ENCODE assay signal across 9 cellular contexts in genomic region chr19:42284066-42284501, GRCh38. TPM values are rescaled to one million over a fixed set of nuclear protein-coding genes. Genes with fewer than 3 reads are reported as not detected.
A peak's percentile ranks its signal among the peaks of the same experiment; 100 is the strongest.
DNase-seq lines count a peak whose midpoint lies in the region; ATAC-seq and TF ChIP-seq lines count a peak whose summit lies in the region.
"Had no signal": no experiment of that assay in that cellular context is flagged by ENCODE, and none has a peak within 500 bp of the region (broad histone marks: within the 10 kb centered on the region; RNA-seq: fewer than 3 reads in every experiment).

No MANE protein-coding gene starts in this region.

- ATAC-seq in GM18867 (IDR thresholded peaks at IDR 0.05; ENCODE audit: unreplicated experiment) (peak; percentile 35), HG03066 (IDR thresholded peaks at IDR 0.05; ENCODE audit: low read depth, unreplicated experiment) (peak; percentile 23), esophagus mucosa (peak; percentile 48)
- ATAC-seq in activated CD8-positive, alpha-beta T cell treated with anti-CD3 and anti-CD28 coated beads, Interleukin-2, amount 10 ng/mL, durations not matched to agents 7 days and 5 days = peak; percentile 40
- peak; percentile 69 for ATAC-seq in naive thymus-derived CD4-positive, alpha-beta T cell
- ATAC-seq in stimulated activated naive CD8-positive, alpha-beta T cell treated with anti-CD3 and anti-CD28 coated beads, Interleukin-15, Interleukin-2, amounts not matched to agents 100 U/mL and 50 U/mL, for 24 hours = peak; percentile 6

- H3K36me3 Mint-ChIP-seq in activated CD8-positive, alpha-beta T cell treated with anti-CD3 and anti-CD28 coated beads, Interleukin-2, amount 10 ng/mL, durations not matched to agents 7 days and 5 days (ENCODE audit: low read depth) = peaks cover 14% of the 10 kb centered on the region
- peaks cover 0 to 4% (median 0%) of the 10 kb centered on the region in 5 donors for H3K36me3 Mint-ChIP-seq in naive thymus-derived CD4-positive, alpha-beta T cell

- DNase-seq in BJ (ENCODE audit: low read depth) (no peak), NCI-H446 treated with DMSO at 0.1 percent for 48 hours (lab: John Stamatoyannopoulos, UW) (peak; percentile 60)
- DNase-seq in activated CD8-positive, alpha-beta T cell treated with anti-CD3 and anti-CD28 coated beads, Interleukin-2, amount 10 ng/mL, durations not matched to agents 7 days and 5 days = peak; percentile 85
- peak; percentile 75 to 93 (median 88) for DNase-seq in naive thymus-derived CD4-positive, alpha-beta T cell
- peak; percentile 82 for DNase-seq in stimulated activated naive CD8-positive, alpha-beta T cell treated with anti-CD3 and anti-CD28 coated beads, Interleukin-15, Interleukin-2, amounts not matched to agents 100 U/mL and 50 U/mL, for 24 hours

- POLR2A ChIA-PET in BJ (lab: Charles Lee) = no interaction called here
- POLR2A ChIA-PET in activated CD8-positive, alpha-beta T cell treated with anti-CD3 and anti-CD28 coated beads, Interleukin-2, amount 10 ng/mL, durations not matched to agents 7 days and 5 days (lab: Charles Lee) = interaction anchor here (0.5 to 1.9 kb wide), 5 partner anchors 14 to 85 kb away, joined by 3 to 5 read pairs (median 3); no protein-coding TSS in a partner anchor
- POLR2A ChIA-PET in naive thymus-derived CD4-positive, alpha-beta T cell (lab: Charles Lee) = interaction anchor here (0.6 to 1.6 kb wide), 8 partner anchors 12 to 398 kb away, joined by 3 to 8 read pairs (median 4); partner anchors contain the start of gene GSK3A

- no peaks in the 10 kb centered on the region for H3K27me3 Mint-ChIP-seq in activated CD8-positive, alpha-beta T cell treated with anti-CD3 and anti-CD28 coated beads, Interleukin-2, amount 10 ng/mL, durations not matched to agents 7 days and 5 days (ENCODE audit: low read depth)
- no peaks in the 10 kb centered on the region for H3K27me3 Mint-ChIP-seq in naive thymus-derived CD4-positive, alpha-beta T cell

- peak overlapping the region; percentile 78 for H3K27ac ChIP-seq in naive thymus-derived CD4-positive, alpha-beta T cell (ENCODE audit: low read depth, low read length)

- CTCF ChIA-PET in BJ (lab: Yijun Ruan, JAX) = interaction anchor here (0.6 to 2.0 kb wide), 6 partner anchors 12 to 151 kb away, joined by 3 to 11 read pairs (median 4); partner anchors contain the start of gene GSK3A
- CTCF ChIA-PET in activated CD8-positive, alpha-beta T cell treated with anti-CD3 and anti-CD28 coated beads, Interleukin-2, amount 10 ng/mL, durations not matched to agents 7 days and 5 days (lab: Charles Lee) = interaction anchor here (0.8 to 2.4 kb wide), 6 partner anchors 12 to 151 kb away, joined by 3 to 13 read pairs (median 4); partner anchors contain the start of gene DEDD2
- CTCF ChIA-PET in naive thymus-derived CD4-positive, alpha-beta T cell (lab: Charles Lee) = interaction anchor here (0.7 to 1.7 kb wide), 3 partner anchors 12 to 151 kb away, joined by 3 to 8 read pairs (median 6); no protein-coding TSS in a partner anchor

- H3K4me3 ChIP-seq in BJ (ENCODE audit: low read depth, low read length) = peak overlapping the region; percentile 66
- H3K4me3 ChIP-seq in naive thymus-derived CD4-positive, alpha-beta T cell (ENCODE audit: low read length) = no peak overlapping the region

- no peaks in the 10 kb centered on the region for H3K9me3 ChIP-seq in naive thymus-derived CD4-positive, alpha-beta T cell (ENCODE audit: control insufficient read depth in 2 of 3, low read length in 3 of 3)

- H3K4me1 ChIP-seq in naive thymus-derived CD4-positive, alpha-beta T cell (ENCODE audit: control insufficient read depth in 2 of 2, insufficient read depth in 2 of 2, low read length in 2 of 2) = peaks cover 37 to 43% of the 10 kb centered on the region in 2 donors

- H3K27ac Mint-ChIP-seq in activated CD8-positive, alpha-beta T cell treated with anti-CD3 and anti-CD28 coated beads, Interleukin-2, amount 10 ng/mL, durations not matched to agents 7 days and 5 days = no peak overlapping the region
- H3K27ac Mint-ChIP-seq in naive thymus-derived CD4-positive, alpha-beta T cell = no peak overlapping the region

- no peaks in the 10 kb centered on the region for H3K27me3 ChIP-seq in BJ (ENCODE audit: control insufficient read depth, insufficient read depth, low read length)
- no peaks in the 10 kb centered on the region for H3K27me3 ChIP-seq in naive thymus-derived CD4-positive, alpha-beta T cell (ENCODE audit: control insufficient read depth in 2 of 2, insufficient read depth in 2 of 2, low read length in 2 of 2)

- no peaks in the 10 kb centered on the region for H3K9me3 Mint-ChIP-seq in activated CD8-positive, alpha-beta T cell treated with anti-CD3 and anti-CD28 coated beads, Interleukin-2, amount 10 ng/mL, durations not matched to agents 7 days and 5 days (ENCODE audit: insufficient read depth)
- peaks cover 0 to 4% (median 0%) of the 10 kb centered on the region in 11 donors for H3K9me3 Mint-ChIP-seq in naive thymus-derived CD4-positive, alpha-beta T cell
- H3K9me3 Mint-ChIP-seq: T-helper 1 cell treated with Interleukin-12 subunit alpha and Interleukin-12 subunit beta and Interleukin-4 antibody, amounts not matched to agents 30 μg/mL and 1 μg/mL, for 36 hours had no signal

- H3K4me1 Mint-ChIP-seq in activated CD8-positive, alpha-beta T cell treated with anti-CD3 and anti-CD28 coated beads, Interleukin-2, amount 10 ng/mL, durations not matched to agents 7 days and 5 days (ENCODE audit: low read depth) = peaks cover 39% of the 10 kb centered on the region
- H3K4me1 Mint-ChIP-seq in naive thymus-derived CD4-positive, alpha-beta T cell = peaks cover 16 to 38% (median 26%) of the 10 kb centered on the region in 7 donors

- peaks cover 22% of the 10 kb centered on the region for H3K36me3 ChIP-seq in BJ (ENCODE audit: control insufficient read depth, insufficient read depth, low read length)
- peaks cover 0 to 30% (median 15%) of the 10 kb centered on the region in 3 experiments for H3K36me3 ChIP-seq in naive thymus-derived CD4-positive, alpha-beta T cell (ENCODE audit: control insufficient read depth in 2 of 3, insufficient read depth in 3 of 3, low read length in 3 of 3)

- no peak for TF ChIP-seq CTCF in BJ (IDR thresholded peaks at IDR 0.05; ENCODE audit: insufficient read depth, low read depth, low read length)

- intact Hi-C loops in naive thymus-derived CD4-positive, alpha-beta T cell (cut with micrococcal nuclease) = loop anchor here (5.0 to 10.0 kb wide), 6 partner anchors 87 to 1817 kb away; partner anchors contain the start of genes ARHGEF1 (in 2 of the 2), BLVRB (in 1 of the 2) and SPTBN4 (in 1 of the 2)

- H3K4me3 Mint-ChIP-seq in activated CD8-positive, alpha-beta T cell treated with anti-CD3 and anti-CD28 coated beads, Interleukin-2, amount 10 ng/mL, durations not matched to agents 7 days and 5 days = no peak overlapping the region
- peak overlapping the region in 1 of 10 donors; percentile 0 for H3K4me3 Mint-ChIP-seq in naive thymus-derived CD4-positive, alpha-beta T cell

RNA-seq across cellular contexts. Expression of gene CIC, which starts 15.0 kb away (rescaled TPM):
- 3.5 and 7.0 TPM in 2 replicates for polyA plus RNA-seq in BJ (2011; rRNA removed)
- 5.2 and 7.9 TPM in 2 replicates for polyA minus RNA-seq in BJ (2011; rRNA and poly(A)+ RNA removed)
- 10 to 100 TPM; 73.1 to 83.8 TPM for total RNA-seq in activated CD8-positive, alpha-beta T cell treated with anti-CD3 and anti-CD28 coated beads, Interleukin-2, amount 10 ng/mL, durations not matched to agents 7 days and 5 days
- 31.4 TPM for total RNA-seq in esophagus mucosa
- 100 to 1,000 TPM in 3 of 5 experiments, 10 to 100 TPM in 2; 90.4 to 134 (median 102) TPM for total RNA-seq in naive thymus-derived CD4-positive, alpha-beta T cell
- polyA plus RNA-seq in naive thymus-derived CD4-positive, alpha-beta T cell = 1 to 10 TPM; 1.5 to 2.6 TPM

RNA-seq across cellular contexts. Expression of gene PRR19, which starts 17.8 kb away (rescaled TPM):
- 0.43 and 0.93 TPM in 2 replicates for polyA plus RNA-seq in BJ (2011; rRNA removed)
- 0.26 and 0.66 TPM in 2 replicates for polyA minus RNA-seq in BJ (2011; rRNA and poly(A)+ RNA removed)
- total RNA-seq in activated CD8-positive, alpha-beta T cell treated with anti-CD3 and anti-CD28 coated beads, Interleukin-2, amount 10 ng/mL, durations not matched to agents 7 days and 5 days = under 1 TPM; 0.44 to 0.55 TPM
- 0.84 TPM for total RNA-seq in esophagus mucosa
- total RNA-seq in naive thymus-derived CD4-positive, alpha-beta T cell = under 1 TPM in 4 of 5 experiments, not detected in 1; 0.32 to 0.68 (median 0.38) TPM
- polyA plus RNA-seq in naive thymus-derived CD4-positive, alpha-beta T cell = under 1 TPM; 0.48 to 0.61 TPM

RNA-seq across cellular contexts. Expression of gene PAFAH1B3, which starts 18.3 kb away (rescaled TPM):
- 24.7 and 35.7 TPM in 2 replicates for polyA plus RNA-seq in BJ (2011; rRNA removed)
- polyA minus RNA-seq in BJ (2011; rRNA and poly(A)+ RNA removed) = 40.2 and 58.4 TPM in 2 replicates
- total RNA-seq in activated CD8-positive, alpha-beta T cell treated with anti-CD3 and anti-CD28 coated beads, Interleukin-2, amount 10 ng/mL, durations not matched to agents 7 days and 5 days = 10 to 100 TPM; 48.2 to 52.7 TPM
- total RNA-seq in esophagus mucosa = 32.5 TPM
- 10 to 100 TPM; 11.7 to 36.9 (median 16.9) TPM for total RNA-seq in naive thymus-derived CD4-positive, alpha-beta T cell
- 10 to 100 TPM; 52.6 to 73.4 TPM for polyA plus RNA-seq in naive thymus-derived CD4-positive, alpha-beta T cell

RNA-seq across cellular contexts. Expression of gene TMEM145, which starts 29.0 kb away (rescaled TPM):
- 0.07 TPM in 1 of 2 replicates, not detected in the other for polyA plus RNA-seq in BJ (2011; rRNA removed)
- polyA minus RNA-seq in BJ (2011; rRNA and poly(A)+ RNA removed) = 0.81 and 0.98 TPM in 2 replicates
- under 1 TPM in 1 of 2 experiments, not detected in 1; 0.37 TPM for total RNA-seq in activated CD8-positive, alpha-beta T cell treated with anti-CD3 and anti-CD28 coated beads, Interleukin-2, amount 10 ng/mL, durations not matched to agents 7 days and 5 days
- total RNA-seq in esophagus mucosa = 0.20 TPM
- not detected for total RNA-seq in naive thymus-derived CD4-positive, alpha-beta T cell
- not detected for polyA plus RNA-seq in naive thymus-derived CD4-positive, alpha-beta T cell

RNA-seq across cellular contexts. Expression of gene ERF, which starts 29.2 kb away (rescaled TPM):
- 47.4 and 51.4 TPM in 2 replicates for polyA plus RNA-seq in BJ (2011; rRNA removed)
- polyA minus RNA-seq in BJ (2011; rRNA and poly(A)+ RNA removed) = 41.5 and 62.0 TPM in 2 replicates
- total RNA-seq in activated CD8-positive, alpha-beta T cell treated with anti-CD3 and anti-CD28 coated beads, Interleukin-2, amount 10 ng/mL, durations not matched to agents 7 days and 5 days = 10 to 100 TPM; 49.9 to 54.5 TPM
- total RNA-seq in esophagus mucosa = 21.5 TPM
- 100 to 1,000 TPM in 1 of 5 experiments, 10 to 100 TPM in 4; 42.5 to 105 (median 51.8) TPM for total RNA-seq in naive thymus-derived CD4-positive, alpha-beta T cell
- 10 to 100 TPM in 1 of 2 donors, 1 to 10 TPM in 1; 2.8 to 10.8 TPM for polyA plus RNA-seq in naive thymus-derived CD4-positive, alpha-beta T cell

Comparison
In these comparisons a context has a peak if more than half of its experiments do, and no peak if none do; other contexts are left out.
1. ATAC-seq: peak in every context shown above with its lines; median percentile 69 in naive thymus-derived CD4-positive, alpha-beta T cell; 48 in esophagus mucosa; 40 in activated CD8-positive, alpha-beta T cell treated with anti-CD3 and anti-CD28 coated beads, Interleukin-2, amount 10 ng/mL, durations not matched to agents 7 days and 5 days; 35 in GM18867; 23 in HG03066; 6 in stimulated activated naive CD8-positive, alpha-beta T cell treated with anti-CD3 and anti-CD28 coated beads, Interleukin-15, Interleukin-2, amounts not matched to agents 100 U/mL and 50 U/mL, for 24 hours.